Comparison of ENCODE assay signal across 12 cellular contexts in genomic region chr2:43102366-43103092, GRCh38.
A peak's percentile ranks its signal among the peaks of the same experiment; 100 is the strongest.
DNase-seq lines count a peak whose midpoint lies in the region; ATAC-seq and TF ChIP-seq lines count a peak whose summit lies in the region.
"Had no signal": no experiment of that assay in that cellular context is flagged by ENCODE, and none has a peak within 500 bp of the region (broad histone marks: within the 10 kb centered on the region; RNA-seq: fewer than 3 reads in every experiment).

No MANE protein-coding gene starts in this region.

- no peak overlapping the region for H3K4me3 ChIP-seq in adrenal gland
- peak overlapping the region; percentile 55 to 60 for H3K4me3 ChIP-seq in tibial artery

- TF ChIP-seq POLR2A in adrenal gland (IDR thresholded peaks at IDR 0.05) = no peak

- WGBS in adrenal gland, 4 donors = 64 to 76% (median 69%) methylated on average over 8 to 9 of the region's 9 CpGs

- intact Hi-C loops in adrenal gland (cut with DNase I) = no loop called here
- intact Hi-C loops in tibial artery (cut with DNase I; ENCODE audit: low total_unique reads) = no loop called here

- peak in 2 of 7 donors; percentile 27 to 68 for DNase-seq in adrenal gland
- DNase-seq in globus pallidus (ENCODE audit: low spot score) = peak; percentile 63
- peak; percentile 69 to 89 for DNase-seq in tibial artery
- no peak for DNase-seq in GOT3 (lab: John Stamatoyannopoulos, UW)
- DNase-seq in NOMO-1 (lab: John Stamatoyannopoulos, UW; ENCODE audit: unreplicated experiment in 2 of 2) = no peak
- DNase-seq: activated CD8-positive, alpha-beta memory T cell treated with anti-CD3 and anti-CD28 coated beads, Interleukin-2, amount 10 ng/mL, durations not matched to agents 7 days and 5 days; DMS153; occipital lobe had no signal

- H3K36me3 Mint-ChIP-seq in nephron (ENCODE audit: low read depth) = no peaks in the 10 kb centered on the region

- peaks cover 18% of the 10 kb centered on the region for H3K9me3 Mint-ChIP-seq in nephron

- H3K27me3 ChIP-seq in adrenal gland = no peaks in the 10 kb centered on the region
- no peaks in the 10 kb centered on the region for H3K27me3 ChIP-seq in tibial artery

- no peaks in the 10 kb centered on the region for H3K36me3 ChIP-seq in adrenal gland (replicated peaks in 1 of 2)
- no peaks in the 10 kb centered on the region for H3K36me3 ChIP-seq in tibial artery

- H3K27ac Mint-ChIP-seq in nephron = peak overlapping the region; percentile 92 to 97 (median 97)
- H3K27ac Mint-ChIP-seq: activated CD8-positive, alpha-beta memory T cell treated with anti-CD3 and anti-CD28 coated beads, Interleukin-2, amount 10 ng/mL, durations not matched to agents 7 days and 5 days; T-helper 1 cell treated with Interleukin-12 subunit alpha and Interleukin-12 subunit beta and Interleukin-4 antibody, amounts not matched to agents 30 μg/mL and 1 μg/mL, for 36 hours had no signal

- H3K4me1 ChIP-seq in adrenal gland (replicated peaks in 1 of 2) = peaks cover 0 to 43% of the 10 kb centered on the region in 2 donors
- peaks cover 0 to 60% (median 45%) of the 10 kb centered on the region in 4 donors for H3K4me1 ChIP-seq in tibial artery

- peak overlapping the region in 1 of 3 experiments; percentile 42 for H3K4me3 Mint-ChIP-seq in nephron
- H3K4me3 Mint-ChIP-seq: activated CD8-positive, alpha-beta memory T cell treated with anti-CD3 and anti-CD28 coated beads, Interleukin-2, amount 10 ng/mL, durations not matched to agents 7 days and 5 days; T-helper 1 cell treated with Interleukin-12 subunit alpha and Interleukin-12 subunit beta and Interleukin-4 antibody, amounts not matched to agents 30 μg/mL and 1 μg/mL, for 36 hours had no signal

- peaks cover 5% of the 10 kb centered on the region for H3K27me3 Mint-ChIP-seq in nephron (ENCODE audit: low read depth)
- H3K27me3 Mint-ChIP-seq: activated CD8-positive, alpha-beta memory T cell treated with anti-CD3 and anti-CD28 coated beads, Interleukin-2, amount 10 ng/mL, durations not matched to agents 7 days and 5 days had no signal

- no peaks in the 10 kb centered on the region for H3K9me3 ChIP-seq in adrenal gland (replicated peaks in 1 of 3)
- no peaks in the 10 kb centered on the region for H3K9me3 ChIP-seq in tibial artery

- no peak for TF ChIP-seq CTCF in adrenal gland (IDR thresholded peaks at IDR 0.05)
- no peak for TF ChIP-seq CTCF in nephron (IDR thresholded peaks at IDR 0.05; ENCODE audit: unreplicated experiment in 3 of 3)
- TF ChIP-seq CTCF in tibial artery (IDR thresholded peaks at IDR 0.05) = no peak

- peaks cover 70% of the 10 kb centered on the region for H3K4me1 Mint-ChIP-seq in nephron
- H3K4me1 Mint-ChIP-seq: activated CD8-positive, alpha-beta memory T cell treated with anti-CD3 and anti-CD28 coated beads, Interleukin-2, amount 10 ng/mL, durations not matched to agents 7 days and 5 days had no signal

- ATAC-seq in HG02763 (IDR thresholded peaks at IDR 0.05; ENCODE audit: unreplicated experiment) (no peak), HG02885 (IDR thresholded peaks at IDR 0.05; ENCODE audit: poor library complexity, unreplicated experiment) (no peak)
- ATAC-seq: activated CD8-positive, alpha-beta memory T cell treated with anti-CD3 and anti-CD28 coated beads, Interleukin-2, amount 10 ng/mL, durations not matched to agents 7 days and 5 days had no signal

- H3K27ac ChIP-seq in adrenal gland (peak overlapping the region in 4 of 5 donors; percentile 55 to 86 (median 76)), tibial artery (peak overlapping the region; percentile 75 to 85)

Comparison
In these comparisons a context has a peak if more than half of its experiments do, and no peak if none do; other contexts are left out.
1. DNase-seq: peak in globus pallidus (single experiment) and tibial artery (2 of 2); none in GOT3 (single experiment) and NOMO-1 (0 of 2).
2. H3K4me3 ChIP-seq: peak in tibial artery (2 of 2); none in adrenal gland (0 of 4).